In genomic region chr16:67161595-67162058, GRCh38 we compare ENCODE assay signal across 9 cellular contexts. TPM values are rescaled to one million over a fixed set of nuclear protein-coding genes. Genes with fewer than 3 reads are reported as not detected.
A peak's percentile ranks its signal among the peaks of the same experiment; 100 is the strongest.
DNase-seq lines count a peak whose midpoint lies in the region; ATAC-seq and TF ChIP-seq lines count a peak whose summit lies in the region.
"Had no signal": no experiment of that assay in that cellular context is flagged by ENCODE, and none has a peak within 500 bp of the region (broad histone marks: within the 10 kb centered on the region; RNA-seq: fewer than 3 reads in every experiment).

No MANE protein-coding gene starts in this region.

- no peaks in the 10 kb centered on the region for H3K36me3 ChIP-seq in ACC112 (ENCODE audit: insufficient read depth, low read length)
- H3K36me3 ChIP-seq in HEK293 (ENCODE audit: control insufficient read depth in 2 of 2, insufficient read depth in 1 of 2, low read length in 2 of 2) = peaks cover 0 to 3% of the 10 kb centered on the region in 2 experiments; a peak in 1 of 3 replicates
- peaks cover 0 to 4% of the 10 kb centered on the region in 2 experiments for H3K36me3 ChIP-seq in mesenchymal stem cell (ENCODE audit: control insufficient read depth in 1 of 2, insufficient read depth in 2 of 2, low read depth in 1 of 2, low read length in 2 of 2)

- peak overlapping the region; percentile 93 for H3K9ac ChIP-seq in mesenchymal stem cell (ENCODE audit: low read length)

- H3K79me2 ChIP-seq in ACC112 (ENCODE audit: control insufficient read depth, insufficient read depth, low read length, unreplicated experiment) = no peaks in the 10 kb centered on the region

- H2BK5ac ChIP-seq in mesenchymal stem cell (ENCODE audit: low read depth, low read length, poor library complexity, severe bottlenecking) = no peak overlapping the region

- POLR2A ChIA-PET in HEK293 (lab: Yijun Ruan, JAX) = no interaction called here

- H3K4me1 ChIP-seq in ACC112 (ENCODE audit: control insufficient read depth, insufficient read depth, low read length, unreplicated experiment) (no peaks in the 10 kb centered on the region), HEK293 (ENCODE audit: control insufficient read depth, insufficient read depth, low read length) (no peaks in the 10 kb centered on the region), mesenchymal stem cell (ENCODE audit: control insufficient read depth, insufficient read depth, low read depth, low read length) (peaks cover 53% of the 10 kb centered on the region)

- CTCF ChIA-PET in HEK293 (lab: Yijun Ruan, JAX) = interaction anchor here (0.7 to 2.4 kb wide), 5 partner anchors 8 to 352 kb away, joined by 3 to 11 read pairs (median 5); partner anchors contain the start of gene NOL3

- H2AK5ac ChIP-seq in mesenchymal stem cell (ENCODE audit: low read length, severe bottlenecking) = no peak overlapping the region

- no peak overlapping the region for H2BK120ac ChIP-seq in mesenchymal stem cell (ENCODE audit: low read depth, low read length)

- TF ChIP-seq CTCF in HEK293 (tag by site-specific recombination; IDR thresholded peaks at IDR 0.05) (no peak), choroid plexus epithelial cell (conservative IDR thresholded peaks at IDR 0.05; ENCODE audit: low read depth, low read length) (no peak)

- no peak overlapping the region for H3K14ac ChIP-seq in mesenchymal stem cell (ENCODE audit: low read length in 2 of 2)

- ATAC-seq in GM18511 (IDR thresholded peaks at IDR 0.05; ENCODE audit: unreplicated experiment) = no peak
- ATAC-seq in HG03135 (IDR thresholded peaks at IDR 0.05; ENCODE audit: unreplicated experiment) = no peak

- H2AFZ ChIP-seq in ACC112 (ENCODE audit: low read length, unreplicated experiment) (no peak overlapping the region), mesenchymal stem cell (ENCODE audit: low read depth, low read length) (no peak overlapping the region)

- no peak overlapping the region for H3K4me2 ChIP-seq in mesenchymal stem cell (ENCODE audit: low read length, poor library complexity, severe bottlenecking)

- H3K18ac ChIP-seq in mesenchymal stem cell (ENCODE audit: low read depth in 1 of 2, low read length in 2 of 2) = no peak overlapping the region

- H3K27me3 ChIP-seq in ACC112 (ENCODE audit: insufficient read depth, low read length) (no peaks in the 10 kb centered on the region), mesenchymal stem cell (ENCODE audit: control insufficient read depth in 1 of 2, insufficient read depth in 1 of 2, low read length in 2 of 2) (peaks cover 21 to 51% of the 10 kb centered on the region in 2 experiments)

- H3K9me3 ChIP-seq in HEK293 (ENCODE audit: control insufficient read depth, insufficient read depth, low read depth, low read length) (no peaks in the 10 kb centered on the region), mesenchymal stem cell (ENCODE audit: control insufficient read depth, low read length) (no peaks in the 10 kb centered on the region)

- H3K23ac ChIP-seq in mesenchymal stem cell (ENCODE audit: low read length in 2 of 2) = peak overlapping the region in 1 of 2 experiments; percentile 61

- no peak overlapping the region for H3K4ac ChIP-seq in mesenchymal stem cell (ENCODE audit: low read depth in 1 of 2, low read length in 2 of 2)

- H2BK15ac ChIP-seq in mesenchymal stem cell (ENCODE audit: low read depth, poor library complexity, severe bottlenecking) = no peak overlapping the region

- H3K4me3 ChIP-seq in ACC112 (ENCODE audit: low read depth, low read length) = peak overlapping the region; percentile 89
- no peak overlapping the region for H3K4me3 ChIP-seq in HEK293 (ENCODE audit: low read depth, low read length)
- peak overlapping the region; percentile 26 for H3K4me3 ChIP-seq in choroid plexus epithelial cell (ENCODE audit: low read depth, low read length)
- peak overlapping the region in 1 of 2 experiments; percentile 99 for H3K4me3 ChIP-seq in mesenchymal stem cell (ENCODE audit: insufficient read depth in 1 of 2, low read depth in 1 of 2, low read length in 2 of 2)

- WGBS in mesenchymal stem cell = 37% methylated on average over 25 of the region's 25 CpGs

- no peak overlapping the region for H4K8ac ChIP-seq in mesenchymal stem cell (ENCODE audit: low read length)

- H3K27ac ChIP-seq in ACC112 (ENCODE audit: low read depth, low read length) (no peak overlapping the region), HEK293 (ENCODE audit: extremely low read depth, low read depth, low read length) (no peak overlapping the region), mesenchymal stem cell (ENCODE audit: low read length, poor library complexity, severe bottlenecking) (no peak overlapping the region)

- peaks cover 7% of the 10 kb centered on the region for H3K79me1 ChIP-seq in mesenchymal stem cell (replicated peaks; ENCODE audit: low read length, poor library complexity, severe bottlenecking)

- H2BK12ac ChIP-seq in mesenchymal stem cell (ENCODE audit: low read length in 2 of 2) = peak overlapping the region in 1 of 2 experiments; percentile 7

- DNase-seq in choroid plexus epithelial cell (ENCODE audit: low read depth) (no peak), mesenchymal stem cell (no peak), COLO829 (ENCODE audit: low spot score) (no peak)
- no peak for DNase-seq in stimulated activated CD4-positive, alpha-beta T cell treated with anti-CD3 and anti-CD28 coated beads, Interleukin-4, amount 100 ng/mL, for 24 hours
- DNase-seq: DMS79 had no signal

- H4K91ac ChIP-seq in mesenchymal stem cell (ENCODE audit: low read length) = no peak overlapping the region

TF ChIP-seq in HEK293, 187 proteins besides CTCF, POLR2A, EP300 and RAD21:
- TF ChIP-seq ZFHX2 (tag by site-specific recombination; conservative IDR thresholded peaks at IDR 0.05) (peak; percentile 36), ZNF596 (tag by site-specific recombination; IDR thresholded peaks at IDR 0.05) (no peak)
TF ChIP-seq in HEK293: peak in this region for 1.

RNA-seq across cellular contexts. Expression of gene FBXL8, which starts 1.9 kb away (rescaled TPM):
- 6.1 TPM for polyA plus RNA-seq in mesenchymal stem cell (2013, experiment 1 of 2)
- polyA plus RNA-seq in mesenchymal stem cell (2013, experiment 2 of 2) = 5.7 TPM

RNA-seq across cellular contexts. Expression of gene TRADD, which starts 1.9 kb away (rescaled TPM):
- 11.1 TPM for polyA plus RNA-seq in mesenchymal stem cell (2013, experiment 1 of 2)
- polyA plus RNA-seq in mesenchymal stem cell (2013, experiment 2 of 2) = 11.5 TPM

RNA-seq across cellular contexts. Expression of gene HSF4, which starts 2.9 kb away (rescaled TPM):
- polyA plus RNA-seq in mesenchymal stem cell (2013, experiment 1 of 2) = 4.1 TPM
- polyA plus RNA-seq in mesenchymal stem cell (2013, experiment 2 of 2) = 3.3 TPM

RNA-seq across cellular contexts. Expression of gene NOL3, which starts 8.7 kb away (rescaled TPM):
- polyA plus RNA-seq in mesenchymal stem cell (2013, experiment 1 of 2) = 13.9 TPM
- 12.8 TPM for polyA plus RNA-seq in mesenchymal stem cell (2013, experiment 2 of 2)

RNA-seq across cellular contexts. Expression of gene B3GNT9, which starts 10.8 kb away (rescaled TPM):
- polyA plus RNA-seq in mesenchymal stem cell (2013, experiment 1 of 2) = 32.5 TPM
- polyA plus RNA-seq in mesenchymal stem cell (2013, experiment 2 of 2) = 32.0 TPM
